ENCODE assay signal across 8 cellular contexts in the genomic region with DNA sequence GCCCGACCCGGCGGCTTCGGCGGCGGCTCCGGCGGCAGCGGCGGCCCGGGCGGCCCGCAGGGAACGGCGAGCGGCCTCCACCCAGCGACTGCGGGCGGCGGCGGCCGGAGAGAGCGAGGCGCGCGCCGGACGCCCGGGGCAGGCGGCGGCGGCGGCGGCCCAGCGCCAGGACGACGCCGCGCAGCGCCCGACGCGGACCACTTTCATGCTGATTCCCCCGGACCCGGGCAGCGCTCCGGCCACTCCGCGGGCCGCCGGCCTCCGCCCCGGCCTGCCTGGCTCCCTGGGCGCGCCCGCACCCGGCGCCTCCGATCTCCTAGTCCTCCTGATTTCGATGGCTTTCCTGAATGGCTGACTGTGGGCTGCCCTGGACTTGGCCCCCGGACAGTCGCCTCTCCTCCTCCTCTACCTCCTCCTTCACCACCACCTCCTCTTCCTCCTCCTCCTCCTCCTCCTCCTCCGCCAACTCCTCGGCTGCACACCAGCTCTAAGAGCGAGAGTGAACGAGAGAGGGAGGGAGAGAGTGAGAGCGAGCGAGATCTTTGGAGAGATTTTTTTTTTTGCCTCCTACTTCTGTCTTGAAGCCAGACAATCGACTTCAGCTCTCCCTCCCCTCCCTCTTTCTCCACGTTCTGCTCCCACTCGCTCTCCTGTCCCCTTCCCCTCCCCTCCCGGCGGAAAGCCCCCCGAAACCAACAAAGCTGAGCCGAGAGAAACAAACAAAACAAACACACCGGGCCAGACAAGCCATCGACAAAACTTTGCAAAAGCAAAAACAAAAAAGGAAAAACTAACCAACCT. TPM values are rescaled to one million over a fixed set of nuclear protein-coding genes. Genes with fewer than 3 reads are reported as not detected.
A peak's percentile ranks its signal among the peaks of the same experiment; 100 is the strongest.
DNase-seq lines count a peak whose midpoint lies in the region; ATAC-seq, FAIRE-seq and TF ChIP-seq lines count a peak whose summit lies in the region.

No MANE protein-coding gene starts in this region.

- intact Hi-C loops in ascending aorta (cut with DNase I) (loop anchor here (2.0 to 10.0 kb wide), 5 partner anchors 23 to 1659 kb away; no protein-coding TSS in a partner anchor), kidney (cut with DNase I) (loop anchor here (10.0 kb wide), 2 partner anchors 563 to 1047 kb away; no protein-coding TSS in a partner anchor)

- peak overlapping the region; percentile 91 for H3K27ac ChIP-seq in ascending aorta
- H3K27ac ChIP-seq in kidney (ENCODE audit: low read depth in 2 of 2, low read length in 2 of 2): peak overlapping the region; percentile 91 to 99
- peak overlapping the region; percentile 23 for H3K27ac ChIP-seq in substantia nigra (ENCODE audit: low read depth, low read length, poor library complexity, severe bottlenecking)

- DNase-seq in COLO668 (lab: John Stamatoyannopoulos, UW; ENCODE audit: unreplicated experiment) (peak; percentile 65), ascending aorta (ENCODE audit: low spot score in 2 of 2) (peak in 1 of 2 donors; percentile 67), kidney (peak; percentile 73), substantia nigra (lab: John Stamatoyannopoulos, UW) (no peak), ecto neural progenitor cell (ENCODE audit: low spot score) (no peak)
- no peak for DNase-seq in stimulated activated CD4-positive, alpha-beta T cell treated with anti-CD3 and anti-CD28 coated beads, Interleukin-15, amount 100 ng/mL, for 24 hours

- peak overlapping the region; percentile 89 to 96 for H3K9ac ChIP-seq in kidney (ENCODE audit: low read length in 2 of 2)

- TF ChIP-seq CTCF in ascending aorta (IDR thresholded peaks at IDR 0.05): no peak
- TF ChIP-seq CTCF in kidney (IDR thresholded peaks at IDR 0.05; ENCODE audit: borderline replicate concordance, extremely low read depth, insufficient read depth): no peak

- no peak for FAIRE-seq in kidney (lab: Jason Lieb, UNC)

- H3K27me3 ChIP-seq in ascending aorta: no peaks in the 10 kb centered on the region

- peak; percentile 1 for ATAC-seq in HG03196 (IDR thresholded peaks at IDR 0.05; ENCODE audit: unreplicated experiment)
- no peak for ATAC-seq in GM18861 (IDR thresholded peaks at IDR 0.05; ENCODE audit: unreplicated experiment)

- H3K36me3 ChIP-seq in ascending aorta (peaks cover 4 to 28% of the 10 kb centered on the region in 2 donors), kidney (ENCODE audit: control insufficient read depth in 1 of 2, insufficient read depth in 2 of 2, low read length in 2 of 2) (peaks cover 9 to 32% of the 10 kb centered on the region in 2 donors)

- H3K4me1 ChIP-seq in ascending aorta (peaks cover 0 to 13% of the 10 kb centered on the region in 2 donors), kidney (ENCODE audit: control insufficient read depth in 1 of 2, insufficient read depth in 1 of 2, low read depth in 1 of 2, low read length in 2 of 2) (peaks cover 0 to 11% of the 10 kb centered on the region in 2 donors)

- H3K9me3 ChIP-seq in ascending aorta: no peaks in the 10 kb centered on the region
- no peaks in the 10 kb centered on the region for H3K9me3 ChIP-seq in kidney (ENCODE audit: control insufficient read depth in 1 of 2, low read length in 2 of 2)

- H3K4me3 ChIP-seq in ascending aorta: peak overlapping the region; percentile 95
- H3K4me3 ChIP-seq in kidney (ENCODE audit: low read length in 2 of 2): peak overlapping the region; percentile 88 to 96

RNA-seq across cellular contexts. Expression of gene NR2F2, which starts 0.8 kb away (rescaled TPM):
- total RNA-seq in ascending aorta (126 TPM), kidney (191 TPM)
- polyA plus RNA-seq in kidney (ENCODE audit: insufficient read depth, low read depth, low replicate concordance): 42.5 TPM

Comparison
In these comparisons a context has a peak if more than half of its experiments do, and no peak if none do; other contexts are left out.
1. DNase-seq: peak in COLO668 (single experiment) and kidney (single experiment); none in substantia nigra (0 of 49), ecto neural progenitor cell (single experiment) and stimulated activated CD4-positive, alpha-beta T cell treated with anti-CD3 and anti-CD28 coated beads, Interleukin-15, amount 100 ng/mL, for 24 hours (single experiment).
2. H3K27ac ChIP-seq: peak in every context shown above with its lines; median percentile 95 in kidney; 91 in ascending aorta; 23 in substantia nigra.